Comparison of ENCODE assay signal across 9 cellular contexts in genomic region chr6:166258854-166259276, GRCh38. TPM values are rescaled to one million over a fixed set of nuclear protein-coding genes. Genes with fewer than 3 reads are reported as not detected.
A peak's percentile ranks its signal among the peaks of the same experiment; 100 is the strongest.
DNase-seq lines count a peak whose midpoint lies in the region; ATAC-seq and TF ChIP-seq lines count a peak whose summit lies in the region.
"Had no signal": no experiment of that assay in that cellular context is flagged by ENCODE, and none has a peak within 500 bp of the region (broad histone marks: within the 10 kb centered on the region; RNA-seq: fewer than 3 reads in every experiment).

No MANE protein-coding gene starts in this region.

- no CpG with 5 or more reads among the region's 10 CpGs for WGBS in trophoblast cell (ENCODE audit: extremely low coverage, insufficient coverage, insufficient read length)

- H2BK120ac ChIP-seq in trophoblast cell (ENCODE audit: insufficient read depth, low read length, poor library complexity): no peak overlapping the region

- peaks cover 3% of the 10 kb centered on the region for H3K27me3 ChIP-seq in trophoblast cell (ENCODE audit: insufficient read depth, low read length)

- H3K9ac ChIP-seq in trophoblast cell (ENCODE audit: low read length): no peak overlapping the region

- peak overlapping the region; percentile 37 for H3K4me3 Mint-ChIP-seq in activated naive CD4-positive, alpha-beta T cell treated with anti-CD3 and anti-CD28 coated beads for 36 hours

- POLR2A ChIA-PET in HEK293T (lab: Yijun Ruan, JAX): no interaction called here

- no peak overlapping the region for H2BK12ac ChIP-seq in trophoblast cell (ENCODE audit: low read length)

- H3K27me3 Mint-ChIP-seq in activated naive CD4-positive, alpha-beta T cell treated with anti-CD3 and anti-CD28 coated beads for 36 hours (ENCODE audit: low read depth): peaks cover 15% of the 10 kb centered on the region

- H3K9me3 ChIP-seq in trophoblast cell (ENCODE audit: insufficient read depth, low read depth, low read length): peaks cover 2% of the 10 kb centered on the region

- no peak overlapping the region for H3K27ac ChIP-seq in trophoblast cell (ENCODE audit: low read depth, low read length)

- no peak overlapping the region for H2AK5ac ChIP-seq in trophoblast cell (ENCODE audit: low read length)

- ATAC-seq in GM21576 (IDR thresholded peaks at IDR 0.05; ENCODE audit: unreplicated experiment): peak; percentile 68

- no peaks in the 10 kb centered on the region for H3K79me1 ChIP-seq in trophoblast cell (ENCODE audit: low read length)

- no peak overlapping the region for H3K4ac ChIP-seq in trophoblast cell (ENCODE audit: low read depth, low read length)

- no peak overlapping the region for H3K4me2 ChIP-seq in trophoblast cell (ENCODE audit: low read length)

- H2AFZ ChIP-seq in trophoblast cell (ENCODE audit: insufficient read depth, low read length, poor library complexity): no peak overlapping the region

- H4K91ac ChIP-seq in trophoblast cell (ENCODE audit: low read depth, low read length): no peak overlapping the region

- H3K23ac ChIP-seq in trophoblast cell (ENCODE audit: low read length): no peak overlapping the region

- no peaks in the 10 kb centered on the region for H3K79me2 ChIP-seq in trophoblast cell (ENCODE audit: control insufficient read depth, insufficient read depth, low read length, poor library complexity)

- H2BK5ac ChIP-seq in trophoblast cell (ENCODE audit: low read depth, low read length, poor library complexity): no peak overlapping the region

- no peak overlapping the region for H3K18ac ChIP-seq in trophoblast cell (ENCODE audit: low read length)

- no peak overlapping the region for H4K8ac ChIP-seq in trophoblast cell (ENCODE audit: low read depth, low read length)

- peaks cover 0 to under 1% of the 10 kb centered on the region in 2 experiments for H3K4me1 ChIP-seq in trophoblast cell (ENCODE audit: control insufficient read depth in 1 of 2, insufficient read depth in 2 of 2, low read length in 2 of 2)

- no peak overlapping the region for H4K12ac ChIP-seq in trophoblast cell (ENCODE audit: low read depth, low read length)

- DNase-seq in CD1c-positive myeloid dendritic cell (ENCODE audit: extremely low spot score): peak; percentile 89
- peak; percentile 61 for DNase-seq in M059J (ENCODE audit: low read depth)
- peak; percentile 57 for DNase-seq in activated naive CD4-positive, alpha-beta T cell treated with anti-CD3 and anti-CD28 coated beads for 36 hours
- peak; percentile 23 to 41 for DNase-seq in trophoblast cell
- no peak for DNase-seq in NCI-H2081 treated with DMSO at 0.1 percent for 48 hours (lab: John Stamatoyannopoulos, UW)
- DNase-seq in NCI-H2107 treated with DMSO at 0.1 percent for 48 hours (lab: John Stamatoyannopoulos, UW; ENCODE audit: unreplicated experiment): no peak
- no peak for DNase-seq in HEK293T (ENCODE audit: extremely low spot score)

- no peaks in the 10 kb centered on the region for H3K36me3 Mint-ChIP-seq in activated naive CD4-positive, alpha-beta T cell treated with anti-CD3 and anti-CD28 coated beads for 36 hours (ENCODE audit: low read depth)

- CTCF ChIA-PET in activated naive CD4-positive, alpha-beta T cell treated with anti-CD3 and anti-CD28 coated beads for 36 hours (lab: Charles Lee): interaction anchor here (1.2 to 1.7 kb wide), 3 partner anchors 17 to 140 kb away, joined by 3 read pairs; no protein-coding TSS in a partner anchor
- CTCF ChIA-PET in HEK293T (lab: Yijun Ruan, JAX): no interaction called here

- intact Hi-C loops in activated naive CD4-positive, alpha-beta T cell treated with anti-CD3 and anti-CD28 coated beads for 36 hours (cut with micrococcal nuclease): loop anchor here (1.0 to 10.0 kb wide), 5 partner anchors 15 to 696 kb away; partner anchors contain the start of genes RNASET2 and RPS6KA2

- H3K4me3 ChIP-seq in trophoblast cell (ENCODE audit: low read depth, low read length): no peak overlapping the region

- peaks cover 5% of the 10 kb centered on the region for H3K9me3 Mint-ChIP-seq in activated naive CD4-positive, alpha-beta T cell treated with anti-CD3 and anti-CD28 coated beads for 36 hours

- no peak overlapping the region for H3K14ac ChIP-seq in trophoblast cell (ENCODE audit: low read length)

- no peaks in the 10 kb centered on the region for H3K36me3 ChIP-seq in trophoblast cell (ENCODE audit: control insufficient read depth in 1 of 2, insufficient read depth in 2 of 2, low read length in 2 of 2)

- H3K4me1 Mint-ChIP-seq in activated naive CD4-positive, alpha-beta T cell treated with anti-CD3 and anti-CD28 coated beads for 36 hours (ENCODE audit: low read depth): peaks cover 28% of the 10 kb centered on the region

- H3K27ac Mint-ChIP-seq in activated naive CD4-positive, alpha-beta T cell treated with anti-CD3 and anti-CD28 coated beads for 36 hours: peak overlapping the region; percentile 29

TF ChIP-seq in HEK293T, 16 proteins besides CTCF, POLR2A, EP300 and RAD21:
- TF ChIP-seq SP1 (IDR thresholded peaks at IDR 0.05) (no peak), LEF1 (IDR thresholded peaks at IDR 0.05; ENCODE audit: borderline replicate concordance) (no peak), CTBP1 (IDR thresholded peaks at IDR 0.05; ENCODE audit: borderline replicate concordance) (no peak), FOXM1 (IDR thresholded peaks at IDR 0.05; ENCODE audit: borderline replicate concordance) (no peak), BHLHE40 (IDR thresholded peaks at IDR 0.05; ENCODE audit: borderline replicate concordance) (no peak), ARNT (IDR thresholded peaks at IDR 0.05) (no peak), ZNF384 (IDR thresholded peaks at IDR 0.05) (no peak), NFRKB (IDR thresholded peaks at IDR 0.05) (no peak), ELF4 (IDR thresholded peaks at IDR 0.05) (no peak), SUZ12 (IDR thresholded peaks at IDR 0.05) (no peak), FOXK2 (IDR thresholded peaks at IDR 0.05) (no peak), TARDBP (IDR thresholded peaks at IDR 0.05) (no peak), L3MBTL2 (conservative IDR thresholded peaks at IDR 0.05) (no peak), HDGF (IDR thresholded peaks at IDR 0.05; ENCODE audit: borderline replicate concordance) (no peak), PKNOX1 (IDR thresholded peaks at IDR 0.05) (no peak), FOXA1 (IDR thresholded peaks at IDR 0.05) (no peak)

RNA-seq across cellular contexts. Expression of gene PRR18, which starts 49.3 kb away (rescaled TPM):
- total RNA-seq in M059J (2014; rRNA removed; shearing (Covaris generic)): not detected in 2 replicates
- not detected for total RNA-seq in activated naive CD4-positive, alpha-beta T cell treated with anti-CD3 and anti-CD28 coated beads for 36 hours
- polyA plus RNA-seq in trophoblast cell (2013): 0.04 TPM in 1 of 2 replicates, not detected in the other
- total RNA-seq: mononuclear cell had no signal

Comparison
In these comparisons a context has a peak if more than half of its experiments do, and no peak if none do; other contexts are left out.
1. DNase-seq: peak in CD1c-positive myeloid dendritic cell (single experiment), M059J (single experiment), activated naive CD4-positive, alpha-beta T cell treated with anti-CD3 and anti-CD28 coated beads for 36 hours (single experiment) and trophoblast cell (2 of 2); none in NCI-H2081 treated with DMSO at 0.1 percent for 48 hours (single experiment), NCI-H2107 treated with DMSO at 0.1 percent for 48 hours (single experiment) and HEK293T (single experiment).